15 cellular contexts compared by ENCODE assay signal in the genomic region with DNA sequence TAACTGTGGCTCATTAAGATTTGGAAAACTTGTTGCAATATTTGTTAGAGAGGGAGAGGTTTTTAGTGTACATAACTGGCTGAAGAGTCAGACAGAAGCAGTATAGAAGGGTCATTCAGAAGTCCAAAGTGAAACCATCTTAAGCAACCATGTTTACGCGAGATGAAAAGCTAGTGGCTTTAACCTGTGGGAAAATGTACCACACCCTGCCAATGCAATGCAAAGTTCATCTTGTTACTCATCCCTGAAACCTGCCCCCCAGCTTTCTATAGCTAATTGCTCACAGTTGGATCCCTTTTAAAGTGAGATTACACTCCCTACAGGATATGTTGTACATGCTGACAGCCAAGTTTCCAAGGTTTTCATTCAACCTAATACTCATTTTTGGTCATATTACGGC.
A peak's percentile ranks its signal among the peaks of the same experiment; 100 is the strongest.
DNase-seq lines count a peak whose midpoint lies in the region; ATAC-seq and TF ChIP-seq lines count a peak whose summit lies in the region.
"Had no signal": no experiment of that assay in that cellular context is flagged by ENCODE, and none has a peak within 500 bp of the region (broad histone marks: within the 10 kb centered on the region; RNA-seq: fewer than 3 reads in every experiment).

No MANE protein-coding gene starts in this region.

- no peak overlapping the region for H3K14ac ChIP-seq in mesenchymal stem cell (ENCODE audit: low read length in 2 of 2)

- H4K8ac ChIP-seq in mesenchymal stem cell (ENCODE audit: low read length), result no peak overlapping the region

- no peak overlapping the region for H2BK5ac ChIP-seq in mesenchymal stem cell (ENCODE audit: low read depth, low read length, poor library complexity, severe bottlenecking)

- no peak overlapping the region for H3K18ac ChIP-seq in mesenchymal stem cell (ENCODE audit: low read depth in 1 of 2, low read length in 2 of 2)

- no peak overlapping the region for H2BK15ac ChIP-seq in mesenchymal stem cell (ENCODE audit: low read depth, poor library complexity, severe bottlenecking)

- no peak for TF ChIP-seq CTCF in choroid plexus epithelial cell (conservative IDR thresholded peaks at IDR 0.05; ENCODE audit: low read depth, low read length)

- peak; percentile 67 for DNase-seq in ELR (ENCODE audit: low read depth)
- DNase-seq in NCI-H146 treated with DMSO at 0.1 percent for 48 hours (lab: John Stamatoyannopoulos, UW; ENCODE audit: unreplicated experiment), result peak; percentile 43
- peak; percentile 88 for DNase-seq in choroid plexus epithelial cell (ENCODE audit: low read depth)
- DNase-seq in mesenchymal stem cell, result peak; percentile 52
- DNase-seq in NCI-H2196 treated with DMSO at 0.1 percent for 48 hours (lab: John Stamatoyannopoulos, UW; ENCODE audit: unreplicated experiment), result no peak
- no peak for DNase-seq in DMS53 (lab: John Stamatoyannopoulos, UW)
- DNase-seq: activated T-cell treated with anti-CD3 and anti-CD28 coated beads, Interleukin-2, amount 50 U/mL, for 4 hours; CD4-positive, CD25-positive, alpha-beta regulatory T cell; HCEC 1CT; kidney; NCI-H524 treated with DMSO at 0.1 percent for 48 hours; stimulated activated CD4-positive, alpha-beta T cell treated with anti-CD3 and anti-CD28 coated beads, Interleukin-12 subunit alpha, Interleukin-12 subunit beta, amount 100 ng/mL, for 4 hours had no signal

- no peaks in the 10 kb centered on the region for H3K36me3 ChIP-seq in mesenchymal stem cell (ENCODE audit: control insufficient read depth in 1 of 2, insufficient read depth in 2 of 2, low read depth in 1 of 2, low read length in 2 of 2)
- H3K36me3 ChIP-seq: SJSA1 had no signal

- H3K79me1 ChIP-seq in mesenchymal stem cell (replicated peaks; ENCODE audit: low read length, poor library complexity, severe bottlenecking), result no peaks in the 10 kb centered on the region

- 85% methylated on average over 3 of the region's 3 CpGs for WGBS in mesenchymal stem cell

- H3K4me3 ChIP-seq in choroid plexus epithelial cell (ENCODE audit: low read depth, low read length) (no peak overlapping the region), mesenchymal stem cell (ENCODE audit: insufficient read depth in 1 of 2, low read depth in 1 of 2, low read length in 2 of 2) (no peak overlapping the region)
- H3K4me3 ChIP-seq: SJSA1 had no signal

- no peak overlapping the region for H3K23ac ChIP-seq in mesenchymal stem cell (ENCODE audit: low read length in 2 of 2)

- H3K4me2 ChIP-seq in mesenchymal stem cell (ENCODE audit: low read length, poor library complexity, severe bottlenecking), result no peak overlapping the region

- no peak for ATAC-seq in HG03378 (IDR thresholded peaks at IDR 0.05; ENCODE audit: unreplicated experiment)
- no peak for ATAC-seq in HG03342 (IDR thresholded peaks at IDR 0.05; ENCODE audit: unreplicated experiment)
- ATAC-seq: activated T-cell treated with anti-CD3 and anti-CD28 coated beads, Interleukin-2, amount 50 U/mL, for 4 hours had no signal

- H4K91ac ChIP-seq in mesenchymal stem cell (ENCODE audit: low read length), result no peak overlapping the region

- H2AFZ ChIP-seq in mesenchymal stem cell (ENCODE audit: low read depth, low read length), result no peak overlapping the region

- no peaks in the 10 kb centered on the region for H3K27me3 ChIP-seq in mesenchymal stem cell (ENCODE audit: control insufficient read depth in 1 of 2, insufficient read depth in 1 of 2, low read length in 2 of 2)
- H3K27me3 ChIP-seq: SJSA1 had no signal

- no peaks in the 10 kb centered on the region for H3K9me3 ChIP-seq in mesenchymal stem cell (ENCODE audit: control insufficient read depth, low read length)
- H3K9me3 ChIP-seq: SJSA1 had no signal

- no peak overlapping the region for H2BK120ac ChIP-seq in mesenchymal stem cell (ENCODE audit: low read depth, low read length)

- no peak overlapping the region for H2AK5ac ChIP-seq in mesenchymal stem cell (ENCODE audit: low read length, severe bottlenecking)

- H3K27ac ChIP-seq in mesenchymal stem cell (ENCODE audit: low read length, poor library complexity, severe bottlenecking), result no peak overlapping the region
- H3K27ac ChIP-seq: SJSA1 had no signal

- H2BK12ac ChIP-seq in mesenchymal stem cell (ENCODE audit: low read length in 2 of 2), result no peak overlapping the region

- H3K4me1 ChIP-seq in mesenchymal stem cell (ENCODE audit: control insufficient read depth, insufficient read depth, low read depth, low read length), result no peaks in the 10 kb centered on the region

- no peak overlapping the region for H3K9ac ChIP-seq in mesenchymal stem cell (ENCODE audit: low read length)

- H3K4ac ChIP-seq in mesenchymal stem cell (ENCODE audit: low read depth in 1 of 2, low read length in 2 of 2), result no peak overlapping the region

Comparison
In these comparisons a context has a peak if more than half of its experiments do, and no peak if none do; other contexts are left out.
1. DNase-seq: peak in ELR (single experiment), NCI-H146 treated with DMSO at 0.1 percent for 48 hours (single experiment), choroid plexus epithelial cell (single experiment) and mesenchymal stem cell (single experiment); none in NCI-H2196 treated with DMSO at 0.1 percent for 48 hours (single experiment) and DMS53 (single experiment).